ENCODE assay signal across 12 cellular contexts in genomic region chrX:19183777-19184485, GRCh38.
"Had no signal": no experiment of that assay in that cellular context is flagged by ENCODE, and none has a peak within 500 bp of the region (broad histone marks: within the 10 kb centered on the region; RNA-seq: fewer than 3 reads in every experiment).

No MANE protein-coding gene starts in this region.

- H3K27me3 Mint-ChIP-seq: activated naive CD4-positive, alpha-beta T cell treated with anti-CD3 and anti-CD28 coated beads, Interleukin-2, amount 10 ng/mL, durations not matched to agents 7 days and 5 days; activated T-helper 17 cell treated with anti-CD3 and anti-CD28 coated beads, Interleukin-2, amount 50 U/mL, for 72 hours; stimulated activated memory B cell treated with anti-CD40 and anti-IgM and Interleukin-4, amounts not matched to agents 10 μg/mL and 1 μg/mL and 100 μg/mL, for 72 hours had no signal

- H3K4me1 Mint-ChIP-seq: activated naive CD4-positive, alpha-beta T cell treated with anti-CD3 and anti-CD28 coated beads, Interleukin-2, amount 10 ng/mL, durations not matched to agents 7 days and 5 days; activated T-helper 17 cell treated with anti-CD3 and anti-CD28 coated beads, Interleukin-2, amount 50 U/mL, for 72 hours; stimulated activated memory B cell treated with anti-CD40 and anti-IgM and Interleukin-4, amounts not matched to agents 10 μg/mL and 1 μg/mL and 100 μg/mL, for 72 hours had no signal

- H3K9me3 Mint-ChIP-seq: activated naive CD4-positive, alpha-beta T cell treated with anti-CD3 and anti-CD28 coated beads, Interleukin-2, amount 10 ng/mL, durations not matched to agents 7 days and 5 days; activated T-helper 17 cell treated with anti-CD3 and anti-CD28 coated beads, Interleukin-2, amount 50 U/mL, for 72 hours; stimulated activated memory B cell treated with anti-CD40 and anti-IgM and Interleukin-4, amounts not matched to agents 10 μg/mL and 1 μg/mL and 100 μg/mL, for 72 hours; T-helper 1 cell treated with Interleukin-12 subunit alpha and Interleukin-12 subunit beta and Interleukin-4 antibody, amounts not matched to agents 30 μg/mL and 1 μg/mL, for 36 hours; WTC11 had no signal

- H3K4me3 Mint-ChIP-seq: activated naive CD4-positive, alpha-beta T cell treated with anti-CD3 and anti-CD28 coated beads, Interleukin-2, amount 10 ng/mL, durations not matched to agents 7 days and 5 days; activated T-helper 17 cell treated with anti-CD3 and anti-CD28 coated beads, Interleukin-2, amount 50 U/mL, for 72 hours; stimulated activated memory B cell treated with anti-CD40 and anti-IgM and Interleukin-4, amounts not matched to agents 10 μg/mL and 1 μg/mL and 100 μg/mL, for 72 hours; T-helper 1 cell treated with Interleukin-12 subunit alpha and Interleukin-12 subunit beta and Interleukin-4 antibody, amounts not matched to agents 30 μg/mL and 1 μg/mL, for 36 hours; WTC11 had no signal

- H3K27ac Mint-ChIP-seq: activated naive CD4-positive, alpha-beta T cell treated with anti-CD3 and anti-CD28 coated beads, Interleukin-2, amount 10 ng/mL, durations not matched to agents 7 days and 5 days; activated T-helper 17 cell treated with anti-CD3 and anti-CD28 coated beads, Interleukin-2, amount 50 U/mL, for 72 hours; stimulated activated memory B cell treated with anti-CD40 and anti-IgM and Interleukin-4, amounts not matched to agents 10 μg/mL and 1 μg/mL and 100 μg/mL, for 72 hours; T-helper 1 cell treated with Interleukin-12 subunit alpha and Interleukin-12 subunit beta and Interleukin-4 antibody, amounts not matched to agents 30 μg/mL and 1 μg/mL, for 36 hours; WTC11 had no signal

- ATAC-seq: activated T-helper 17 cell treated with anti-CD3 and anti-CD28 coated beads, Interleukin-2, amount 50 U/mL, for 72 hours; SK-N-SH treated with all-trans-retinoic acid at 6 μM for 48 hours; stimulated activated memory B cell treated with anti-CD40 and anti-IgM and Interleukin-4, amounts not matched to agents 10 μg/mL and 1 μg/mL and 100 μg/mL, for 72 hours; WTC11 had no signal

- H3K36me3 ChIP-seq: transverse colon had no signal

- H3K36me3 Mint-ChIP-seq: activated naive CD4-positive, alpha-beta T cell treated with anti-CD3 and anti-CD28 coated beads, Interleukin-2, amount 10 ng/mL, durations not matched to agents 7 days and 5 days; stimulated activated memory B cell treated with anti-CD40 and anti-IgM and Interleukin-4, amounts not matched to agents 10 μg/mL and 1 μg/mL and 100 μg/mL, for 72 hours; WTC11 had no signal

- H3K9me3 ChIP-seq: transverse colon had no signal

- H3K27me3 ChIP-seq: transverse colon had no signal

- DNase-seq: activated CD4-positive, alpha-beta T cell treated with anti-CD3 and anti-CD28 coated beads for 48 hours; activated naive CD4-positive, alpha-beta T cell treated with anti-CD3 and anti-CD28 coated beads, Interleukin-2, amount 10 ng/mL, durations not matched to agents 7 days and 5 days; central memory CD4-positive, alpha-beta T cell; effector CD4-positive, alpha-beta T cell; hypothalamus; transverse colon had no signal

- H3K27ac ChIP-seq: coronary artery, transverse colon had no signal

- H3K4me3 ChIP-seq: coronary artery, transverse colon had no signal

- H3K4me1 ChIP-seq: transverse colon had no signal
